9 cellular contexts compared by ENCODE assay signal in genomic region chr12:56810918-56811317, GRCh38. TPM values are rescaled to one million over a fixed set of nuclear protein-coding genes. Genes with fewer than 3 reads are reported as not detected.
"Had no signal": no experiment of that assay in that cellular context is flagged by ENCODE, and none has a peak within 500 bp of the region (broad histone marks: within the 10 kb centered on the region; RNA-seq: fewer than 3 reads in every experiment).

No MANE protein-coding gene starts in this region.

- H3K4me2 ChIP-seq: KMS-11 had no signal

- DNase-seq: IMR-90, KBM-7, KG1 had no signal

- H3K4me1 Mint-ChIP-seq: IgD-negative memory B cell had no signal

- ATAC-seq: HepG2 had no signal

- FAIRE-seq: HepG2, HTR-8/SVneo had no signal

- H3K27ac ChIP-seq: HL-60, KMS-11 had no signal

- H3K9ac ChIP-seq: KMS-11 had no signal

RNA-seq across cellular contexts. Expression of gene HSD17B6, which starts 47.8 kb away (rescaled TPM):
- total RNA-seq: HT-29 had no signal
